1 cellular context compared by ENCODE assay signal in the genomic region with DNA sequence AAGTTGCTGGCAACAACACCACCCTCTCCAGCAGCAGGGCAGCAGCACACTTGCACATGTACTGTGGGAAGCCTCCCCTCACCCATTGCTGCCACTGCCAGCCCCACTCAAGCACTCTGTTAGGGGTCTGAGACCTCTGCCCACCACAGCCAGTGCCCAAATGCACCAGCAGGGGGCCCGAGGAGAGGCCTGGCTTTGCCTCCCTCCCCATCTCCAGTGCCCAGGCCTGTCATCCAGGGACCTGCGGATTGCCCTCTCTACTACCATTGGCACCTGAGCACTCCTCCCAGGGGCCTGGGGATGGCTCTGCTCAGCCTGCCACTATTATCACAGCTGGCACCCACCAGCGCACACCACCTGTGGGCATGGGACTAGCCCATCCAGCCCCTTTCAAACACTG.
TF ChIP-seq lines count a peak whose summit lies in the region.

No MANE protein-coding gene starts in this region.

TF ChIP-seq in GM23338, 12 proteins besides CTCF, POLR2A, EP300 and RAD21:
- no peak for TF ChIP-seq POLR2AphosphoS5 (IDR thresholded peaks at IDR 0.05; ENCODE audit: low read depth)
- no peak for TF ChIP-seq EZH2 (IDR thresholded peaks at IDR 0.05; ENCODE audit: low read depth, unreplicated experiment)
- no peak for TF ChIP-seq STAT1 (IDR thresholded peaks at IDR 0.05; ENCODE audit: unreplicated experiment)
- TF ChIP-seq NANOG (IDR thresholded peaks at IDR 0.05; ENCODE audit: borderline replicate concordance) = no peak
- TF ChIP-seq REST (IDR thresholded peaks at IDR 0.05; ENCODE audit: unreplicated experiment) = no peak
- no peak for TF ChIP-seq ZNF462 (CRISPR knock-in tag; IDR thresholded peaks at IDR 0.05)
- TF ChIP-seq, protein P1, sequence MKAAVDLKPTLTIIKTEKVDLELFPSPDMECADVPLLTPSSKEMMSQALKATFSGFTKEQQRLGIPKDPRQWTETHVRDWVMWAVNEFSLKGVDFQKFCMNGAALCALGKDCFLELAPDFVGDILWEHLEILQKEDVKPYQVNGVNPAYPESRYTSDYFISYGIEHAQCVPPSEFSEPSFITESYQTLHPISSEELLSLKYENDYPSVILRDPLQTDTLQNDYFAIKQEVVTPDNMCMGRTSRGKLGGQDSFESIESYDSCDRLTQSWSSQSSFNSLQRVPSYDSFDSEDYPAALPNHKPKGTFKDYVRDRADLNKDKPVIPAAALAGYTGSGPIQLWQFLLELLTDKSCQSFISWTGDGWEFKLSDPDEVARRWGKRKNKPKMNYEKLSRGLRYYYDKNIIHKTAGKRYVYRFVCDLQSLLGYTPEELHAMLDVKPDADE (IDR thresholded peaks at IDR 0.05) = no peak
- TF ChIP-seq JUNB (IDR thresholded peaks at IDR 0.05; ENCODE audit: unreplicated experiment) = no peak
- TF ChIP-seq CREB1 (CRISPR knock-in tag; IDR thresholded peaks at IDR 0.05; ENCODE audit: low read depth) = no peak
- no peak for TF ChIP-seq ZNF331 (CRISPR knock-in tag; IDR thresholded peaks at IDR 0.05; ENCODE audit: low read depth)
- no peak for TF ChIP-seq ZNF114 (CRISPR knock-in tag; IDR thresholded peaks at IDR 0.05)
